1 cellular context compared by ENCODE assay signal in genomic region chr6:166005846-166006592, GRCh38.
TF ChIP-seq lines count a peak whose summit lies in the region.

No MANE protein-coding gene starts in this region.

TF ChIP-seq in SK-N-SH treated with all-trans-retinoic acid at 6 μM for 48 hours, 23 proteins besides CTCF, POLR2A, EP300 and RAD21 (continued from another document):
- TF ChIP-seq ZNF8 (CRISPR knock-in tag; IDR thresholded peaks at IDR 0.05) (0 out of 2 replicates have a peak, but pooled peaks have one; percentile 28), ZFP3 (CRISPR knock-in tag; IDR thresholded peaks at IDR 0.05) (peak; percentile 81)
